Comparison of ENCODE assay signal across 1 cellular context in genomic region chr2:110866036-110866435, GRCh38.
TF ChIP-seq lines count a peak whose summit lies in the region.

No MANE protein-coding gene starts in this region.

TF ChIP-seq in HepG2, 621 proteins besides CTCF, POLR2A, EP300 and RAD21:
- TF ChIP-seq ZNF451 (CRISPR knock-in tag; IDR thresholded peaks at IDR 0.05) (no peak), HNF4G (IDR thresholded peaks at IDR 0.05; ENCODE audit: borderline replicate concordance, low read depth, low read length) (no peak), HNF4G (CRISPR knock-in tag; IDR thresholded peaks at IDR 0.05; ENCODE audit: borderline replicate concordance, low read depth) (no peak), TMF1 (CRISPR knock-in tag; IDR thresholded peaks at IDR 0.05; ENCODE audit: low read depth) (no peak), ZNF292 (CRISPR knock-in tag; IDR thresholded peaks at IDR 0.05; ENCODE audit: borderline replicate concordance, low read depth) (no peak), PATZ1 (CRISPR knock-in tag; IDR thresholded peaks at IDR 0.05) (no peak), ZNF143 (CRISPR knock-in tag; IDR thresholded peaks at IDR 0.05) (no peak), HNRNPK (IDR thresholded peaks at IDR 0.05; ENCODE audit: low read depth, low read length, poor library complexity, severe bottlenecking) (no peak), DPF2 (CRISPR knock-in tag; IDR thresholded peaks at IDR 0.05; ENCODE audit: borderline replicate concordance, low read depth) (no peak), MED8 (CRISPR knock-in tag; IDR thresholded peaks at IDR 0.05; ENCODE audit: insufficient replicate concordance) (no peak), ZMYM2 (CRISPR knock-in tag; IDR thresholded peaks at IDR 0.05) (no peak)
